In genomic region chr5:9627541-9627940, GRCh38 we compare ENCODE assay signal across 39 cellular contexts. TPM values are rescaled to one million over a fixed set of nuclear protein-coding genes. Genes with fewer than 3 reads are reported as not detected.
"Had no signal": no experiment of that assay in that cellular context is flagged by ENCODE, and none has a peak within 500 bp of the region (broad histone marks: within the 10 kb centered on the region; RNA-seq: fewer than 3 reads in every experiment).

No MANE protein-coding gene starts in this region.

- H3K4me1 Mint-ChIP-seq: activated B cell treated with CpG ODN at 0.5 μM for 24 hours; activated T-helper 17 cell treated with anti-CD3 and anti-CD28 coated beads, Interleukin-2, amount 50 U/mL, for 72 hours; central memory CD8-positive, alpha-beta T cell; T-helper 17 cell had no signal

- DNase-seq: activated B cell treated with CpG ODN at 0.5 μM for 24 hours; activated CD4-positive, alpha-beta T cell treated with anti-CD3 and anti-CD28 coated beads for 48 hours; activated CD4-positive, alpha-beta T cell treated with anti-CD3 and anti-CD28 coated beads, Interleukin-2, amount 50 U/mL, for 1 hour; activated CD4-positive, alpha-beta T cell treated with anti-CD3 and anti-CD28 coated beads, Interleukin-2, amount 50 U/mL, for 48 hours; activated CD8-positive, alpha-beta memory T cell treated with anti-CD3 and anti-CD28 coated beads for 24 hours; activated CD8-positive, alpha-beta T cell treated with anti-CD3 and anti-CD28 coated beads for 36 hours; activated effector memory CD4-positive, alpha-beta T cell treated with Interleukin-2 at 50 U/mL for 16 hours; activated gamma-delta T cell treated with Interleukin-2 at 50 U/mL for 16 hours; activated naive CD4-positive, alpha-beta T cell treated with anti-CD3 and anti-CD28 coated beads, Interleukin-2, amount 50 U/mL, for 16 hours; activated naive CD4-positive, alpha-beta T cell treated with Interleukin-2 at 50 U/mL for 16 hours; activated T-cell treated with anti-CD3 and anti-CD28 coated beads, Interleukin-2, amount 50 U/mL, for 4 hours; amniotic stem cell; brain microvascular endothelial cell; cortex of kidney; dermis blood vessel endothelial cell; effector CD4-positive, alpha-beta T cell; effector memory CD8-positive, alpha-beta T cell; esophagus squamous epithelium; foreskin melanocyte; heart left ventricle; T-helper 1 cell; T-helper 17 cell; T1000; WERI-Rb-1 had no signal

- H3K9me3 Mint-ChIP-seq: activated B cell treated with CpG ODN at 0.5 μM for 24 hours had no signal

- H3K27ac ChIP-seq: brain microvascular endothelial cell, epithelial cell of prostate, esophagus squamous epithelium, gastroesophageal sphincter, heart left ventricle, WERI-Rb-1 had no signal

- ATAC-seq: activated CD4-positive, CD25-positive, alpha-beta regulatory T cell treated with anti-CD3 and anti-CD28 coated beads, Interleukin-2, amount 50 U/mL, for 24 hours; activated CD8-positive, alpha-beta T cell treated with anti-CD3 and anti-CD28 coated beads for 36 hours; activated T-cell treated with anti-CD3 and anti-CD28 coated beads, Interleukin-2, amount 50 U/mL, for 4 hours; activated T-helper 17 cell treated with anti-CD3 and anti-CD28 coated beads, Interleukin-2, amount 50 U/mL, for 72 hours; effector memory CD8-positive, alpha-beta T cell; gastroesophageal sphincter; T-helper 17 cell had no signal

- H3K27me3 ChIP-seq: brain microvascular endothelial cell, esophagus squamous epithelium, gastroesophageal sphincter, heart left ventricle had no signal

- H3K36me3 Mint-ChIP-seq: activated naive CD8-positive, alpha-beta T cell had no signal

- H3K9me3 ChIP-seq: esophagus squamous epithelium, gastroesophageal sphincter, heart left ventricle had no signal

- H3K4me3 Mint-ChIP-seq: activated B cell treated with CpG ODN at 0.5 μM for 24 hours; activated CD8-positive, alpha-beta T cell treated with anti-CD3 and anti-CD28 coated beads for 36 hours; activated naive CD8-positive, alpha-beta T cell; activated T-cell treated with anti-CD3 and anti-CD28 coated beads, Interleukin-2, amount 50 U/mL, for 4 hours; activated T-helper 17 cell treated with anti-CD3 and anti-CD28 coated beads, Interleukin-2, amount 50 U/mL, for 72 hours; central memory CD8-positive, alpha-beta T cell; effector memory CD8-positive, alpha-beta T cell; T-helper 17 cell; T-helper 2 cell treated with Interferon-gamma antibody and Interleukin-4, amounts not matched to agents 5 μg/mL and 100 μg/mL, for 36 hours had no signal

- H3K27me3 Mint-ChIP-seq: activated B cell treated with CpG ODN at 0.5 μM for 24 hours; activated CD8-positive, alpha-beta T cell treated with anti-CD3 and anti-CD28 coated beads for 36 hours; activated T-helper 17 cell treated with anti-CD3 and anti-CD28 coated beads, Interleukin-2, amount 50 U/mL, for 72 hours; central memory CD8-positive, alpha-beta T cell; effector memory CD8-positive, alpha-beta T cell; T-helper 17 cell had no signal

- H3K4me3 ChIP-seq: esophagus squamous epithelium, gastroesophageal sphincter, heart left ventricle had no signal

- FAIRE-seq: astrocyte, bronchial epithelial cell, colon, endothelial cell of umbilical vein had no signal

- H3K27ac Mint-ChIP-seq: activated B cell treated with CpG ODN at 0.5 μM for 24 hours; activated CD8-positive, alpha-beta T cell treated with anti-CD3 and anti-CD28 coated beads for 36 hours; activated naive CD8-positive, alpha-beta T cell; activated T-helper 17 cell treated with anti-CD3 and anti-CD28 coated beads, Interleukin-2, amount 50 U/mL, for 72 hours; effector memory CD8-positive, alpha-beta T cell; T-helper 17 cell; T-helper 2 cell treated with Interferon-gamma antibody and Interleukin-4, amounts not matched to agents 5 μg/mL and 100 μg/mL, for 36 hours had no signal

- H3K36me3 ChIP-seq: brain microvascular endothelial cell, esophagus squamous epithelium, gastroesophageal sphincter, heart left ventricle, WERI-Rb-1 had no signal

- H3K4me1 ChIP-seq: esophagus squamous epithelium had no signal

RNA-seq across cellular contexts. Expression of gene TAS2R1, which starts 2.6 kb away (rescaled TPM):
- total RNA-seq: activated B cell treated with CpG ODN at 0.5 μM for 24 hours; activated CD8-positive, alpha-beta T cell treated with anti-CD3 and anti-CD28 coated beads for 36 hours; activated T-cell treated with anti-CD3 and anti-CD28 coated beads, Interleukin-2, amount 50 U/mL, for 4 hours; activated T-helper 17 cell treated with anti-CD3 and anti-CD28 coated beads, Interleukin-2, amount 50 U/mL, for 72 hours; astrocyte; bronchial epithelial cell; cardiac septum; dermis blood vessel endothelial cell; endothelial cell of umbilical vein; esophagus squamous epithelium; fibroblast of lung; gastroesophageal sphincter; heart left ventricle; T-helper 17 cell had no signal
- polyA plus RNA-seq: adipose tissue, endothelial cell of umbilical vein, esophagus, heart left ventricle had no signal
